In the genomic region with DNA sequence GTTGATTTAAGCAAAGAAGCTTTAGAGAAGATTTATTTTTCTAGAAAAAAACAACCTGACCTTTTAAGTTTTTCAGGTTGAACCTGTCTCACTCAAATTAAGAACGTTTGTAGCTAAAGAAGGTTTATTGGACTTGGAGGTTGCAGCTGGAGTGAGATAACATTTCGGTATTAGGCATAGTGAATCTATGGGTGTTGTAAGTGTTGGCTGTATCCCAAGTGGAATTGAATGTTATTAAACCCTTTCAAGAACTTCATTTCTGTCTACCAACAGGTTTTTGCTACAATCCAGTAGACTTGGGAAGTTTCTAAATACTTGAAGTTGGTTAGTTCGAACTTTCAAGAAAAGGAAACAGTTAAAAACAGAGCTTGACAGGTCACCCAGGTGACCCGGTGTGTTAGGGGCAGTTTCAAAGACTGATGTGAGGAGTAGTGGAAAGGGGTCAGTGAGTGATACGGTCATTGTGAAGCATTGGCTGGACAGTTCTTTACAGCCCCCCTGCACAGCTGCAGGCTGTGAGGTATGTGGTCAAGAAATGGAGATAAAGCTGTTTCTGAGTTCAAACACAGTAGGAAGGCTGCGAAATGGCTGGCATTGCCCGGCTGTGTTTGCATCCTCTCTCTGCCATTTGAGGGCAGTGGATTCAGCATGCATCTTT, we compare ENCODE assay signal across 9 cellular contexts. TPM values are rescaled to one million over a fixed set of nuclear protein-coding genes. Genes with fewer than 3 reads are reported as not detected.
DNase-seq lines count a peak whose midpoint lies in the region; ATAC-seq and TF ChIP-seq lines count a peak whose summit lies in the region.
"Had no signal": no experiment of that assay in that cellular context is flagged by ENCODE, and none has a peak within 500 bp of the region (broad histone marks: within the 10 kb centered on the region; RNA-seq: fewer than 3 reads in every experiment).

No MANE protein-coding gene starts in this region.

- peak overlapping the region; percentile 100 for H3K27ac Mint-ChIP-seq in activated naive CD4-positive, alpha-beta T cell treated with anti-CD3 and anti-CD28 coated beads, Interleukin-2, amount 10 ng/mL, durations not matched to agents 7 days and 5 days
- peak overlapping the region; percentile 96 for H3K27ac Mint-ChIP-seq in activated CD8-positive, alpha-beta T cell treated with anti-CD3 and anti-CD28 coated beads for 36 hours

- WGBS in transverse colon (ENCODE audit: low coverage in 1 of 2), 2 donors = 19 to 42% methylated on average over 3 to 7 of the region's 7 CpGs

- H3K27me3 Mint-ChIP-seq in activated naive CD4-positive, alpha-beta T cell treated with anti-CD3 and anti-CD28 coated beads, Interleukin-2, amount 10 ng/mL, durations not matched to agents 7 days and 5 days = peaks cover 3% of the 10 kb centered on the region
- no peaks in the 10 kb centered on the region for H3K27me3 Mint-ChIP-seq in activated CD8-positive, alpha-beta T cell treated with anti-CD3 and anti-CD28 coated beads for 36 hours

- no peaks in the 10 kb centered on the region for H3K9me3 Mint-ChIP-seq in activated naive CD4-positive, alpha-beta T cell treated with anti-CD3 and anti-CD28 coated beads, Interleukin-2, amount 10 ng/mL, durations not matched to agents 7 days and 5 days
- H3K9me3 Mint-ChIP-seq in activated CD8-positive, alpha-beta T cell treated with anti-CD3 and anti-CD28 coated beads for 36 hours = peaks cover 1% of the 10 kb centered on the region

- no peaks in the 10 kb centered on the region for H3K36me3 ChIP-seq in iPS-18a (ENCODE audit: control insufficient read depth, low read depth, low read length)
- H3K36me3 ChIP-seq in transverse colon = no peaks in the 10 kb centered on the region

- H3K27me3 ChIP-seq in iPS-18a (ENCODE audit: control insufficient read depth, insufficient read depth, low read length) (no peaks in the 10 kb centered on the region), transverse colon (no peaks in the 10 kb centered on the region)

- no peak overlapping the region for H3K27ac ChIP-seq in iPS-18a (ENCODE audit: low read length)
- peak overlapping the region; percentile 35 to 99 (median 96) for H3K27ac ChIP-seq in transverse colon

- peaks cover 34% of the 10 kb centered on the region for H3K4me1 Mint-ChIP-seq in activated naive CD4-positive, alpha-beta T cell treated with anti-CD3 and anti-CD28 coated beads, Interleukin-2, amount 10 ng/mL, durations not matched to agents 7 days and 5 days
- H3K4me1 Mint-ChIP-seq in activated CD8-positive, alpha-beta T cell treated with anti-CD3 and anti-CD28 coated beads for 36 hours (ENCODE audit: low read depth) = peaks cover 31% of the 10 kb centered on the region

- TF ChIP-seq CTCF in activated CD8-positive, alpha-beta T cell treated with anti-CD3 and anti-CD28 coated beads for 36 hours (IDR thresholded peaks at IDR 0.05) = no peak
- TF ChIP-seq CTCF in transverse colon (IDR thresholded peaks at IDR 0.05) = no peak

- intact Hi-C loops in activated CD8-positive, alpha-beta T cell treated with anti-CD3 and anti-CD28 coated beads for 36 hours (cut with micrococcal nuclease) = loop anchor here (5.0 to 10.0 kb wide), 2 partner anchors 34 to 126 kb away; partner anchors contain the start of genes BICRAL and RPL7L1
- intact Hi-C loops in transverse colon (cut with DNase I; ENCODE audit: low total_unique reads) = loop anchor here (5.0 kb wide), 1 partner anchor 129 kb away; the partner anchor contains the start of gene RPL7L1

- DNase-seq in activated naive CD4-positive, alpha-beta T cell treated with anti-CD3 and anti-CD28 coated beads, Interleukin-2, amount 10 ng/mL, durations not matched to agents 7 days and 5 days = no peak
- DNase-seq in activated naive CD4-positive, alpha-beta T cell treated with anti-CD3 and anti-CD28 coated beads, Interleukin-2, amount 50 U/mL, for 16 hours = no peak
- no peak for DNase-seq in activated CD8-positive, alpha-beta T cell treated with anti-CD3 and anti-CD28 coated beads for 36 hours
- no peak for DNase-seq in transverse colon
- no peak for DNase-seq in activated gamma-delta T cell treated with Interleukin-2 at 50 U/mL for 16 hours
- DNase-seq in medulla oblongata (ENCODE audit: extremely low spot score) = no peak

- H3K9ac ChIP-seq in iPS-18a (ENCODE audit: low read length) = no peak overlapping the region

- in situ Hi-C loops in transverse colon (cut with MboI; ENCODE audit: low pct_ligation_motif_present in 1 of 4, low pct_unique_long_range_greater_than_20kb in 1 of 4, low sequenced_read_pairs in 3 of 4) = loop anchor here in 2 of 4 donors (25.0 kb wide), 2 partner anchors 114 to 139 kb away; partner anchors contain the start of gene RPL7L1 (in 1 of the 2)

- peaks cover 31% of the 10 kb centered on the region for H3K36me3 Mint-ChIP-seq in activated naive CD4-positive, alpha-beta T cell treated with anti-CD3 and anti-CD28 coated beads, Interleukin-2, amount 10 ng/mL, durations not matched to agents 7 days and 5 days
- peaks cover 23% of the 10 kb centered on the region for H3K36me3 Mint-ChIP-seq in activated CD8-positive, alpha-beta T cell treated with anti-CD3 and anti-CD28 coated beads for 36 hours (ENCODE audit: low read depth)

- H3K4me3 ChIP-seq in iPS-18a (ENCODE audit: low read length) (peak overlapping the region; percentile 90), transverse colon (no peak overlapping the region)

- H3K9me3 ChIP-seq in iPS-18a (ENCODE audit: control insufficient read depth, low read depth, low read length) (no peaks in the 10 kb centered on the region), transverse colon (no peaks in the 10 kb centered on the region)

- CTCF ChIA-PET in activated naive CD4-positive, alpha-beta T cell treated with anti-CD3 and anti-CD28 coated beads, Interleukin-2, amount 10 ng/mL, durations not matched to agents 7 days and 5 days (lab: Charles Lee) = interaction anchor here (0.7 to 1.7 kb wide), 4 partner anchors 10 to 129 kb away, joined by 3 to 4 read pairs (median 3); no protein-coding TSS in a partner anchor
- CTCF ChIA-PET in activated CD8-positive, alpha-beta T cell treated with anti-CD3 and anti-CD28 coated beads for 36 hours (lab: Charles Lee) = interaction anchor here (1.0 to 2.4 kb wide), 8 partner anchors 14 to 201 kb away, joined by 3 to 17 read pairs (median 4); partner anchors contain the start of gene RPL7L1

- peak overlapping the region; percentile 100 for H3K4me3 Mint-ChIP-seq in activated naive CD4-positive, alpha-beta T cell treated with anti-CD3 and anti-CD28 coated beads, Interleukin-2, amount 10 ng/mL, durations not matched to agents 7 days and 5 days
- peak overlapping the region; percentile 90 for H3K4me3 Mint-ChIP-seq in activated CD8-positive, alpha-beta T cell treated with anti-CD3 and anti-CD28 coated beads for 36 hours

- POLR2A ChIA-PET in activated CD8-positive, alpha-beta T cell treated with anti-CD3 and anti-CD28 coated beads for 36 hours (lab: Charles Lee) = interaction anchor here (0.7 to 10.2 kb wide), 11 partner anchors 10 to 181 kb away, joined by 3 to 119 read pairs (median 3); partner anchors contain the start of genes BICRAL, CNPY3 and RPL7L1

- TF ChIP-seq POLR2A in transverse colon (IDR thresholded peaks at IDR 0.05) = no peak

- no peak for ATAC-seq in activated CD8-positive, alpha-beta T cell treated with anti-CD3 and anti-CD28 coated beads for 36 hours
- ATAC-seq in HG03097 (IDR thresholded peaks at IDR 0.05; ENCODE audit: low FRiP score, unreplicated experiment) = no peak

- peaks cover 9% of the 10 kb centered on the region for H3K4me1 ChIP-seq in iPS-18a (ENCODE audit: control insufficient read depth, low read depth, low read length)
- peaks cover 16 to 32% (median 26%) of the 10 kb centered on the region in 4 donors for H3K4me1 ChIP-seq in transverse colon

- TF ChIP-seq EP300 in transverse colon (IDR thresholded peaks at IDR 0.05; ENCODE audit: low read depth) = no peak

RNA-seq across cellular contexts. Expression of gene TBCC, which starts 2.5 kb away (rescaled TPM):
- total RNA-seq in activated CD8-positive, alpha-beta T cell treated with anti-CD3 and anti-CD28 coated beads for 36 hours = 10 to 100 TPM; 16.0 to 16.3 TPM
- 10 to 100 TPM in 3 of 4 donors, 1 to 10 TPM in 1; 5.2 to 43.3 (median 27.3) TPM for total RNA-seq in transverse colon

RNA-seq across cellular contexts. Expression of gene PRPH2, which starts 26.0 kb away (rescaled TPM):
- not detected for total RNA-seq in activated CD8-positive, alpha-beta T cell treated with anti-CD3 and anti-CD28 coated beads for 36 hours
- 1 to 10 TPM in 1 of 4 donors, under 1 TPM in 2, not detected in 1; 0.27 to 1.1 (median 0.32) TPM for total RNA-seq in transverse colon
- total RNA-seq: NCI-H460 had no signal

RNA-seq across cellular contexts. Expression of gene BICRAL, which starts 33.5 kb away (rescaled TPM):
- 1 to 10 TPM; 9.7 to 9.8 TPM for total RNA-seq in activated CD8-positive, alpha-beta T cell treated with anti-CD3 and anti-CD28 coated beads for 36 hours
- total RNA-seq in transverse colon = 10 to 100 TPM; 14.7 to 34.8 (median 21.5) TPM
